In genomic region chr11:95089620-95090542, GRCh38 we compare ENCODE assay signal across 8 cellular contexts. TPM values are rescaled to one million over a fixed set of nuclear protein-coding genes. Genes with fewer than 3 reads are reported as not detected.
DNase-seq lines count a peak whose midpoint lies in the region; ATAC-seq and TF ChIP-seq lines count a peak whose summit lies in the region.

A gene with protein sequence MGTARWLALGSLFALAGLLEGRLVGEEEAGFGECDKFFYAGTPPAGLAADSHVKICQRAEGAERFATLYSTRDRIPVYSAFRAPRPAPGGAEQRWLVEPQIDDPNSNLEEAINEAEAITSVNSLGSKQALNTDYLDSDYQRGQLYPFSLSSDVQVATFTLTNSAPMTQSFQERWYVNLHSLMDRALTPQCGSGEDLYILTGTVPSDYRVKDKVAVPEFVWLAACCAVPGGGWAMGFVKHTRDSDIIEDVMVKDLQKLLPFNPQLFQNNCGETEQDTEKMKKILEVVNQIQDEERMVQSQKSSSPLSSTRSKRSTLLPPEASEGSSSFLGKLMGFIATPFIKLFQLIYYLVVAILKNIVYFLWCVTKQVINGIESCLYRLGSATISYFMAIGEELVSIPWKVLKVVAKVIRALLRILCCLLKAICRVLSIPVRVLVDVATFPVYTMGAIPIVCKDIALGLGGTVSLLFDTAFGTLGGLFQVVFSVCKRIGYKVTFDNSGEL (plus strand): TSS chr11:95089846. CDS start chr11:95089928, 82 bp downstream.

- DNase-seq in EL (peak; percentile 86), SK-N-DZ (ENCODE audit: low spot score) (peak; percentile 86), glomerular visceral epithelial cell (ENCODE audit: extremely low spot score) (peak; percentile 76), osteocyte (ENCODE audit: extremely low spot score, unreplicated experiment) (peak; percentile 91)
- peak; percentile 63 for DNase-seq in Jurkat, Clone E6-1 (ENCODE audit: low read depth, low spot score)
- DNase-seq in activated naive CD4-positive, alpha-beta T cell treated with anti-CD3 and anti-CD28 coated beads, Interleukin-2, amount 50 U/mL, for 16 hours: peak; percentile 86

- H3K9me3 ChIP-seq in thymus (ENCODE audit: control insufficient read depth): no peaks in the 10 kb centered on the region

- H3K36me3 ChIP-seq in thymus (ENCODE audit: control insufficient read depth, insufficient read depth): no peaks in the 10 kb centered on the region

- H3K9me3 Mint-ChIP-seq in osteocyte (ENCODE audit: unreplicated experiment): no peaks in the 10 kb centered on the region

- H3K4me3 ChIP-seq in Jurkat, Clone E6-1 (ENCODE audit: low read length): peak within 1 kb of the TSS; percentile 66
- peak within 1 kb of the TSS; percentile 77 for H3K4me3 ChIP-seq in thymus (ENCODE audit: low read length)

- ATAC-seq in GM21717 (IDR thresholded peaks at IDR 0.05; ENCODE audit: unreplicated experiment): peak; percentile 89

- no peaks in the 10 kb centered on the region for H3K27me3 ChIP-seq in thymus (ENCODE audit: control insufficient read depth, insufficient read depth)

- H3K27ac ChIP-seq in thymus (ENCODE audit: low read depth): peak within 1 kb of the TSS; percentile 93

- H3K27ac Mint-ChIP-seq in osteocyte (ENCODE audit: unreplicated experiment): peak within 1 kb of the TSS; percentile 85

- H3K36me3 Mint-ChIP-seq in osteocyte (ENCODE audit: unreplicated experiment): peaks cover 5% of the 10 kb centered on the region

- peaks cover 56% of the 10 kb centered on the region for H3K4me1 Mint-ChIP-seq in osteocyte (ENCODE audit: unreplicated experiment)

- H3K4me1 ChIP-seq in thymus (ENCODE audit: control insufficient read depth, insufficient read depth, low read length): peaks cover 10% of the 10 kb centered on the region

- H3K4me3 Mint-ChIP-seq in osteocyte (ENCODE audit: unreplicated experiment): peak within 1 kb of the TSS; percentile 89

- H3K27me3 Mint-ChIP-seq in osteocyte (ENCODE audit: unreplicated experiment): peaks cover 3% of the 10 kb centered on the region

- WGBS in thymus: under 1% methylated on average over 106 of the region's 106 CpGs

- TF ChIP-seq CTCF in osteocyte (IDR thresholded peaks at IDR 0.05): peak; percentile 25

RNA-seq across cellular contexts. Expression of the gene that starts here (rescaled TPM):
- polyA plus RNA-seq in Jurkat, Clone E6-1 (2012; ENCODE audit: insufficient read depth, insufficient read length): 21.2 TPM
- 5.9 and 7.3 TPM in 2 replicates for polyA plus RNA-seq in SK-N-DZ (2014; cell fraction: cytosol; rRNA removed)
- 2.0 and 3.1 TPM in 2 replicates for polyA plus RNA-seq in SK-N-DZ (2014; cell fraction: nucleus; rRNA removed)
- total RNA-seq in osteocyte: 91.6 and 98.0 TPM in 2 replicates
- 9.2 TPM for polyA plus RNA-seq in thymus

Comparison
In these comparisons a context has a peak if more than half of its experiments do, and no peak if none do; other contexts are left out.
1. Peak in every context shown above with its lines: DNase-seq, ATAC-seq, H3K4me3 ChIP-seq and H3K27ac ChIP-seq.